ENCODE assay signal across 17 cellular contexts in the genomic region with DNA sequence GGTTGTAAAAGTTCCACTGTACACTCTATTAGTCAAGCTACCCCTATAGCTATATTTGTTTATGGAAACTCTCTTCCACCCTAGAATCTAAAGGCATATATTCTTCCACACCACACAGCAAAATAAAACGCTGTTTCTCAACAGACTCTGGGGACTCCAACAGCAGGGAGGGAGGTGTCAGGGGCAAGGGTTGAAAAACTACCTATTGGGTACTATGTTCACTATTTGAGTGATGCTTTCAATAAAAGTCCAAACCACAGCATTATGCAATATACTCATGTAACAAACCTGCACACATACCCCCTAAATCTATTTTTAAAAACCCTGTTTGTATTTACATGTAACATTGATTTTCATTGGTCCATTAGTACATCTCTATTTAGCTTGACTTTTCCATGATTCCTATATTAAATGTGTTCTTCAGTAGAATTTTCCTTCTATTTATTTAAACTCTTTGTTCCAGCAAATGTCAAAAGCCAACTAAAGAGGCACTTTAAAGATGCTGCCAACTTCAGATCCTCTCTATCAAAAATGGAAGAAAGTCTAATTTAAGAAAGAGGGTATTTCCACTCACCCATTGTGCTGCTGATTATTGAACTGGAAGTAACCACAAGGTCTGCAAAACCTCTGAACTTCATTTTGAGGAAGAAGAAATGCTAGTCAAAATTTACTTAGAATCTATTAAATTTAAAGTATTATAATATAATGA. TPM values are rescaled to one million over a fixed set of nuclear protein-coding genes. Genes with fewer than 3 reads are reported as not detected.
DNase-seq lines count a peak whose midpoint lies in the region; ATAC-seq and TF ChIP-seq lines count a peak whose summit lies in the region.
"Had no signal": no experiment of that assay in that cellular context is flagged by ENCODE, and none has a peak within 500 bp of the region (broad histone marks: within the 10 kb centered on the region; RNA-seq: fewer than 3 reads in every experiment).

No MANE protein-coding gene starts in this region.

- H3K36me3 Mint-ChIP-seq in HFFc6 (ENCODE audit: low read depth): no peaks in the 10 kb centered on the region
- H3K36me3 Mint-ChIP-seq in WTC11: no peaks in the 10 kb centered on the region

- ATAC-seq in GM18502 (IDR thresholded peaks at IDR 0.05; ENCODE audit: poor library complexity, unreplicated experiment): peak; percentile 81
- peak; percentile 47 for ATAC-seq in GM19468 (IDR thresholded peaks at IDR 0.05; ENCODE audit: extremely low read depth, unreplicated experiment)
- ATAC-seq in HG02981 (IDR thresholded peaks at IDR 0.05; ENCODE audit: unreplicated experiment): peak; percentile 72
- ATAC-seq in HG03575 (IDR thresholded peaks at IDR 0.05; ENCODE audit: extremely low read depth, insufficient number of reproducible peaks, low FRiP score, unreplicated experiment): peak; percentile 60
- ATAC-seq in WTC11: no peak
- ATAC-seq: heart right ventricle; stimulated activated naive CD8-positive, alpha-beta T cell treated with anti-CD3 and anti-CD28 coated beads, Interleukin-15, amount 100 ng/mL, for 72 hours had no signal

- H3K4me3 Mint-ChIP-seq in HFFc6 (no peak overlapping the region), WTC11 (no peak overlapping the region)
- H3K4me3 Mint-ChIP-seq: dendritic cell treated with granulocyte-macrophage colony-stimulating factor and Interleukin-4, amounts not matched to agents 40 ng/mL and 50 ng/mL, for 4 days; H9; stimulated activated naive CD8-positive, alpha-beta T cell treated with anti-CD3 and anti-CD28 coated beads, Interleukin-15, amount 100 ng/mL, for 72 hours had no signal

- H3K27ac Mint-ChIP-seq in HFFc6: no peak overlapping the region
- no peak overlapping the region for H3K27ac Mint-ChIP-seq in WTC11
- H3K27ac Mint-ChIP-seq: dendritic cell treated with granulocyte-macrophage colony-stimulating factor and Interleukin-4, amounts not matched to agents 40 ng/mL and 50 ng/mL, for 4 days; H9; stimulated activated naive CD8-positive, alpha-beta T cell treated with anti-CD3 and anti-CD28 coated beads, Interleukin-15, amount 100 ng/mL, for 72 hours had no signal

- DNase-seq in HFFc6: no peak
- no peak for DNase-seq in WTC11 (ENCODE audit: low spot score)
- DNase-seq in nucleus accumbens (lab: John Stamatoyannopoulos, UW): no peak
- DNase-seq in H4 (ENCODE audit: low spot score): no peak
- DNase-seq: H9; heart right ventricle; kidney glomerular epithelial cell; NCI-H748 treated with DMSO at 0.1 percent for 48 hours; stimulated activated naive CD8-positive, alpha-beta T cell treated with anti-CD3 and anti-CD28 coated beads, Interleukin-15, amount 100 ng/mL, for 72 hours had no signal

- H3K9me3 Mint-ChIP-seq in HFFc6 (no peaks in the 10 kb centered on the region), WTC11 (no peaks in the 10 kb centered on the region)
- H3K9me3 Mint-ChIP-seq: H9 had no signal

- POLR2A ChIA-PET in WTC11 (lab: Charles Lee): no interaction called here

- CTCF ChIA-PET in WTC11 (lab: Charles Lee): no interaction called here

- H3K27me3 Mint-ChIP-seq in HFFc6 (ENCODE audit: insufficient read depth) (peaks cover 5% of the 10 kb centered on the region), WTC11 (ENCODE audit: low read depth) (no peaks in the 10 kb centered on the region; the same call in 1 of the 2 replicates)
- H3K27me3 Mint-ChIP-seq: dendritic cell treated with granulocyte-macrophage colony-stimulating factor and Interleukin-4, amounts not matched to agents 40 ng/mL and 50 ng/mL, for 4 days; stimulated activated naive CD8-positive, alpha-beta T cell treated with anti-CD3 and anti-CD28 coated beads, Interleukin-15, amount 100 ng/mL, for 72 hours had no signal

- TF ChIP-seq CTCF in HFFc6 (IDR thresholded peaks at IDR 0.05) (no peak), WTC11 (IDR thresholded peaks at IDR 0.05) (no peak)

- H3K4me1 Mint-ChIP-seq in HFFc6 (ENCODE audit: low read depth) (no peaks in the 10 kb centered on the region), WTC11 (no peaks in the 10 kb centered on the region)
- H3K4me1 Mint-ChIP-seq: H9; stimulated activated naive CD8-positive, alpha-beta T cell treated with anti-CD3 and anti-CD28 coated beads, Interleukin-15, amount 100 ng/mL, for 72 hours had no signal

TF ChIP-seq in WTC11, 78 proteins besides CTCF, POLR2A, EP300 and RAD21 (continues in another document):
- TF ChIP-seq ZNF121 (CRISPR knock-in tag; IDR thresholded peaks at IDR 0.05) (no peak), SP1 (CRISPR knock-in tag; conservative IDR thresholded peaks at IDR 0.05) (no peak), SMAD4 (CRISPR knock-in tag; IDR thresholded peaks at IDR 0.05) (no peak), JAZF1 (CRISPR knock-in tag; IDR thresholded peaks at IDR 0.05) (no peak), FOXK1 (CRISPR knock-in tag; IDR thresholded peaks at IDR 0.05) (no peak), NFE2L1 (CRISPR knock-in tag; IDR thresholded peaks at IDR 0.05) (no peak), ELF4 (CRISPR knock-in tag; IDR thresholded peaks at IDR 0.05; ENCODE audit: low read depth) (no peak), ATF3 (CRISPR knock-in tag; conservative IDR thresholded peaks at IDR 0.05) (no peak)
- TF ChIP-seq, protein P1, sequence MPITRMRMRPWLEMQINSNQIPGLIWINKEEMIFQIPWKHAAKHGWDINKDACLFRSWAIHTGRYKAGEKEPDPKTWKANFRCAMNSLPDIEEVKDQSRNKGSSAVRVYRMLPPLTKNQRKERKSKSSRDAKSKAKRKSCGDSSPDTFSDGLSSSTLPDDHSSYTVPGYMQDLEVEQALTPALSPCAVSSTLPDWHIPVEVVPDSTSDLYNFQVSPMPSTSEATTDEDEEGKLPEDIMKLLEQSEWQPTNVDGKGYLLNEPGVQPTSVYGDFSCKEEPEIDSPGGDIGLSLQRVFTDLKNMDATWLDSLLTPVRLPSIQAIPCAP (CRISPR knock-in tag; IDR thresholded peaks at IDR 0.05): no peak
- TF ChIP-seq, protein P2, sequence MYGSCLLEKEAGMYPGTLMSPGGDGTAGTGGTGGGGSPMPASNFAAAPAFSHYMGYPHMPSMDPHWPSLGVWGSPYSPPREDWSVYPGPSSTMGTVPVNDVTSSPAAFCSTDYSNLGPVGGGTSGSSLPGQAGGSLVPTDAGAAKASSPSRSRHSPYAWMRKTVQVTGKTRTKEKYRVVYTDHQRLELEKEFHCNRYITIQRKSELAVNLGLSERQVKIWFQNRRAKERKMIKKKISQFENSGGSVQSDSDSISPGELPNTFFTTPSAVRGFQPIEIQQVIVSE (CRISPR knock-in tag; IDR thresholded peaks at IDR 0.05; ENCODE audit: borderline replicate concordance): no peak
- TF ChIP-seq, protein P3, sequence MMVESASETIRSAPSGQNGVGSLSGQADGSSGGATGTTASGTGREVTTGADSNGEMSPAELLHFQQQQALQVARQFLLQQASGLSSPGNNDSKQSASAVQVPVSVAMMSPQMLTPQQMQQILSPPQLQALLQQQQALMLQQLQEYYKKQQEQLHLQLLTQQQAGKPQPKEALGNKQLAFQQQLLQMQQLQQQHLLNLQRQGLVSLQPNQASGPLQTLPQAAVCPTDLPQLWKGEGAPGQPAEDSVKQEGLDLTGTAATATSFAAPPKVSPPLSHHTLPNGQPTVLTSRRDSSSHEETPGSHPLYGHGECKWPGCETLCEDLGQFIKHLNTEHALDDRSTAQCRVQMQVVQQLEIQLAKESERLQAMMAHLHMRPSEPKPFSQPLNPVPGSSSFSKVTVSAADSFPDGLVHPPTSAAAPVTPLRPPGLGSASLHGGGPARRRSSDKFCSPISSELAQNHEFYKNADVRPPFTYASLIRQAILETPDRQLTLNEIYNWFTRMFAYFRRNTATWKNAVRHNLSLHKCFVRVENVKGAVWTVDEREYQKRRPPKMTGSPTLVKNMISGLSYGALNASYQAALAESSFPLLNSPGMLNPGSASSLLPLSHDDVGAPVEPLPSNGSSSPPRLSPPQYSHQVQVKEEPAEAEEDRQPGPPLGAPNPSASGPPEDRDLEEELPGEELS (CRISPR knock-in tag; IDR thresholded peaks at IDR 0.05): no peak
- TF ChIP-seq, protein P4, sequence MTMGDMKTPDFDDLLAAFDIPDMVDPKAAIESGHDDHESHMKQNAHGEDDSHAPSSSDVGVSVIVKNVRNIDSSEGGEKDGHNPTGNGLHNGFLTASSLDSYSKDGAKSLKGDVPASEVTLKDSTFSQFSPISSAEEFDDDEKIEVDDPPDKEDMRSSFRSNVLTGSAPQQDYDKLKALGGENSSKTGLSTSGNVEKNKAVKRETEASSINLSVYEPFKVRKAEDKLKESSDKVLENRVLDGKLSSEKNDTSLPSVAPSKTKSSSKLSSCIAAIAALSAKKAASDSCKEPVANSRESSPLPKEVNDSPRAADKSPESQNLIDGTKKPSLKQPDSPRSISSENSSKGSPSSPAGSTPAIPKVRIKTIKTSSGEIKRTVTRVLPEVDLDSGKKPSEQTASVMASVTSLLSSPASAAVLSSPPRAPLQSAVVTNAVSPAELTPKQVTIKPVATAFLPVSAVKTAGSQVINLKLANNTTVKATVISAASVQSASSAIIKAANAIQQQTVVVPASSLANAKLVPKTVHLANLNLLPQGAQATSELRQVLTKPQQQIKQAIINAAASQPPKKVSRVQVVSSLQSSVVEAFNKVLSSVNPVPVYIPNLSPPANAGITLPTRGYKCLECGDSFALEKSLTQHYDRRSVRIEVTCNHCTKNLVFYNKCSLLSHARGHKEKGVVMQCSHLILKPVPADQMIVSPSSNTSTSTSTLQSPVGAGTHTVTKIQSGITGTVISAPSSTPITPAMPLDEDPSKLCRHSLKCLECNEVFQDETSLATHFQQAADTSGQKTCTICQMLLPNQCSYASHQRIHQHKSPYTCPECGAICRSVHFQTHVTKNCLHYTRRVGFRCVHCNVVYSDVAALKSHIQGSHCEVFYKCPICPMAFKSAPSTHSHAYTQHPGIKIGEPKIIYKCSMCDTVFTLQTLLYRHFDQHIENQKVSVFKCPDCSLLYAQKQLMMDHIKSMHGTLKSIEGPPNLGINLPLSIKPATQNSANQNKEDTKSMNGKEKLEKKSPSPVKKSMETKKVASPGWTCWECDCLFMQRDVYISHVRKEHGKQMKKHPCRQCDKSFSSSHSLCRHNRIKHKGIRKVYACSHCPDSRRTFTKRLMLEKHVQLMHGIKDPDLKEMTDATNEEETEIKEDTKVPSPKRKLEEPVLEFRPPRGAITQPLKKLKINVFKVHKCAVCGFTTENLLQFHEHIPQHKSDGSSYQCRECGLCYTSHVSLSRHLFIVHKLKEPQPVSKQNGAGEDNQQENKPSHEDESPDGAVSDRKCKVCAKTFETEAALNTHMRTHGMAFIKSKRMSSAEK (CRISPR knock-in tag; IDR thresholded peaks at IDR 0.05; ENCODE audit: borderline replicate concordance): no peak

RNA-seq across cellular contexts. Expression of gene RGS7, which starts 26.2 kb away (rescaled TPM):
- total RNA-seq in HFFc6 (2021; fragmentation: NEBNext Ultra II Directional; extraction: Animal tissue kit (Norgen Biotek cat#: 25700)): 1 to 10 TPM; 1.5 to 2.4 (median 2.1) TPM
- total RNA-seq in WTC11 (2021): 1.1 to 1.5 TPM (median 1.2 TPM) in 3 replicates
- total RNA-seq in H4 (2014; rRNA removed; shearing (Covaris generic)): 0.23 TPM in 1 of 2 replicates, not detected in the other
- total RNA-seq: heart right ventricle; RPMI7951; smooth muscle cell; T-helper 1 cell treated with Interleukin-12 subunit alpha and Interleukin-12 subunit beta and Interleukin-4 antibody, amounts not matched to agents 30 ng/mL and 1 ng/mL, for 36 hours had no signal
